ENCODE assay signal across 1 cellular context in the genomic region with DNA sequence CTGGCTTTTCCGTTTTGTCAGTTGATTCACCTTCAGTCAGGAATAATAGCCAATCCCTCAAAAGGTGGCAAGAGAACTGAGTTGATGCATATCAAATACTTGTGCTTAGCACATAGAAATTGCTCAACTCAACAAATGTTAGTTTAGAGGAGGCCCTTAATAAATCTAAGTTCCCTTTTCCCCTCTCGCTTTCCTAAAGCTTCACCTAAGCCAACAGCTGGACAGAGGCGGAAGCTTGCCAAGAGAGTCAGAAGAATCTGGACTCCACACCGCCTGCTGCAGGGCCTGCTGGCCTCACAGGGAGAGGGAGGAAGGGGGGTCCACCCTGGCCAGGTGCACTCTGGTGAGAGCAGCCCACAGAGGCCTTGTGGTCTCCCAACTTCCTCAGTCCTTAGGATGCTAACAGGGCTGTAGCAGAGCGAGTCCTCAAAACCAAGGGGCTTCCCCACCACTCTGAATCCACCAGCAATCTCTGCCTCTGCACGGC.
TF ChIP-seq lines count a peak whose summit lies in the region.

No MANE protein-coding gene starts in this region.

TF ChIP-seq in GM23338, 12 proteins besides CTCF, POLR2A, EP300 and RAD21 (continued from another document):
- TF ChIP-seq, protein P1, sequence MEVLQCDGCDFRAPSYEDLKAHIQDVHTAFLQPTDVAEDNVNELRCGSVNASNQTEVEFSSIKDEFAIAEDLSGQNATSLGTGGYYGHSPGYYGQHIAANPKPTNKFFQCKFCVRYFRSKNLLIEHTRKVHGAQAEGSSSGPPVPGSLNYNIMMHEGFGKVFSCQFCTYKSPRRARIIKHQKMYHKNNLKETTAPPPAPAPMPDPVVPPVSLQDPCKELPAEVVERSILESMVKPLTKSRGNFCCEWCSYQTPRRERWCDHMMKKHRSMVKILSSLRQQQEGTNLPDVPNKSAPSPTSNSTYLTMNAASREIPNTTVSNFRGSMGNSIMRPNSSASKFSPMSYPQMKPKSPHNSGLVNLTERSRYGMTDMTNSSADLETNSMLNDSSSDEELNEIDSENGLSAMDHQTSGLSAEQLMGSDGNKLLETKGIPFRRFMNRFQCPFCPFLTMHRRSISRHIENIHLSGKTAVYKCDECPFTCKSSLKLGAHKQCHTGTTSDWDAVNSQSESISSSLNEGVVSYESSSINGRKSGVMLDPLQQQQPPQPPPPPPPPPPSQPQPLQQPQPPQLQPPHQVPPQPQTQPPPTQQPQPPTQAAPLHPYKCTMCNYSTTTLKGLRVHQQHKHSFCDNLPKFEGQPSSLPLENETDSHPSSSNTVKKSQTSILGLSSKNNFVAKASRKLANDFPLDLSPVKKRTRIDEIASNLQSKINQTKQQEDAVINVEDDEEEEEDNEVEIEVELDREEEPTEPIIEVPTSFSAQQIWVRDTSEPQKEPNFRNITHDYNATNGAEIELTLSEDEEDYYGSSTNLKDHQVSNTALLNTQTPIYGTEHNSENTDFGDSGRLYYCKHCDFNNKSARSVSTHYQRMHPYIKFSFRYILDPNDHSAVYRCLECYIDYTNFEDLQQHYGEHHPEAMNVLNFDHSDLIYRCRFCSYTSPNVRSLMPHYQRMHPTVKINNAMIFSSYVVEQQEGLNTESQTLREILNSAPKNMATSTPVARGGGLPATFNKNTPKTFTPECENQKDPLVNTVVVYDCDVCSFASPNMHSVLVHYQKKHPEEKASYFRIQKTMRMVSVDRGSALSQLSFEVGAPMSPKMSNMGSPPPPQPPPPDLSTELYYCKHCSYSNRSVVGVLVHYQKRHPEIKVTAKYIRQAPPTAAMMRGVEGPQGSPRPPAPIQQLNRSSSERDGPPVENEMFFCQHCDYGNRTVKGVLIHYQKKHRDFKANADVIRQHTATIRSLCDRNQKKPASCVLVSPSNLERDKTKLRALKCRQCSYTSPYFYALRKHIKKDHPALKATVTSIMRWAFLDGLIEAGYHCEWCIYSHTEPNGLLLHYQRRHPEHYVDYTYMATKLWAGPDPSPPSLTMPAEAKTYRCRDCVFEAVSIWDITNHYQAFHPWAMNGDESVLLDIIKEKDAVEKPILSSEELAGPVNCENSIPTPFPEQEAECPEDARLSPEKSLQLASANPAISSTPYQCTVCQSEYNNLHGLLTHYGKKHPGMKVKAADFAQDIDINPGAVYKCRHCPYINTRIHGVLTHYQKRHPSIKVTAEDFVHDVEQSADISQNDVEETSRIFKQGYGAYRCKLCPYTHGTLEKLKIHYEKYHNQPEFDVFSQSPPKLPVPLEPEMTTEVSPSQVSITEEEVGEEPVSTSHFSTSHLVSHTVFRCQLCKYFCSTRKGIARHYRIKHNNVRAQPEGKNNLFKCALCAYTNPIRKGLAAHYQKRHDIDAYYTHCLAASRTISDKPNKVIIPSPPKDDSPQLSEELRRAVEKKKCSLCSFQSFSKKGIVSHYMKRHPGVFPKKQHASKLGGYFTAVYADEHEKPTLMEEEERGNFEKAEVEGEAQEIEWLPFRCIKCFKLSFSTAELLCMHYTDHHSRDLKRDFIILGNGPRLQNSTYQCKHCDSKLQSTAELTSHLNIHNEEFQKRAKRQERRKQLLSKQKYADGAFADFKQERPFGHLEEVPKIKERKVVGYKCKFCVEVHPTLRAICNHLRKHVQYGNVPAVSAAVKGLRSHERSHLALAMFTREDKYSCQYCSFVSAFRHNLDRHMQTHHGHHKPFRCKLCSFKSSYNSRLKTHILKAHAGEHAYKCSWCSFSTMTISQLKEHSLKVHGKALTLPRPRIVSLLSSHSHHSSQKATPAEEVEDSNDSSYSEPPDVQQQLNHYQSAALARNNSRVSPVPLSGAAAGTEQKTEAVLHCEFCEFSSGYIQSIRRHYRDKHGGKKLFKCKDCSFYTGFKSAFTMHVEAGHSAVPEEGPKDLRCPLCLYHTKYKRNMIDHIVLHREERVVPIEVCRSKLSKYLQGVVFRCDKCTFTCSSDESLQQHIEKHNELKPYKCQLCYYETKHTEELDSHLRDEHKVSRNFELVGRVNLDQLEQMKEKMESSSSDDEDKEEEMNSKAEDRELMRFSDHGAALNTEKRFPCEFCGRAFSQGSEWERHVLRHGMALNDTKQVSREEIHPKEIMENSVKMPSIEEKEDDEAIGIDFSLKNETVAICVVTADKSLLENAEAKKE (CRISPR knock-in tag; IDR thresholded peaks at IDR 0.05) = no peak
- TF ChIP-seq POLR2AphosphoS5 (IDR thresholded peaks at IDR 0.05; ENCODE audit: low read depth) = no peak
TF ChIP-seq in GM23338: peak in this region for 0.
